Comparison of ENCODE assay signal across 10 cellular contexts in the genomic region with DNA sequence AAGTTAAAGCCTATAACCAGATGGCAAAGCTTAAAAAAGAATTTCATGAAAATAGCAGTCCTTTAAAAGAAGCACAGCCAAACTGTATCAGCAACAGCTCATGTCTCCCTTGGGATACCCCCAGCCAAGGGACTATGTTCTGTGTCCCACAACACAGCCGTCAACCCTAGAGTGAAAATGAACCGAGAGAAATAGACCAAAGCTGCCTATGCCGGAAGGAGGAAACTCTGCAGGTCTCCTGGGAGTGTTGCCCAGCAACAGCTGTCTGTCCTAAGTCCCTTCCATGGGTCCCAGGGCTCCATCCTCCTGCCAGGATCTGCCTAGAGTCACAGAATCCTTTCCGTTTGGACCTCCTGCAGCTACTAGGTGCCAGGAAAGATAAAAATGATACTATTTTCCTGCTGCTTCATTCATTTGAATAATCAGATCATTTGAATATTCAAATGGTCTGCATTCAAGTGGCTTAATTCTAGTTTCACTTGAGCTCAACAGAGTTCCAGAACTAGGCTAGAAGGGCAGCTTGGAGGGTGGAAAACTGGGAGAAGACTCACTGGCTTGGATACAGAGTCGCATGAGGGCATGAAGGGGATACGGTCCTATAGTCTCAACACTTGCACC. TPM values are rescaled to one million over a fixed set of nuclear protein-coding genes. Genes with fewer than 3 reads are reported as not detected.
DNase-seq lines count a peak whose midpoint lies in the region; ATAC-seq and TF ChIP-seq lines count a peak whose summit lies in the region.
"Had no signal": no experiment of that assay in that cellular context is flagged by ENCODE, and none has a peak within 500 bp of the region (broad histone marks: within the 10 kb centered on the region; RNA-seq: fewer than 3 reads in every experiment).

No MANE protein-coding gene starts in this region.

- intact Hi-C loops in mucosa of descending colon (cut with DNase I, micrococcal nuclease) = no loop called here
- intact Hi-C loops in PC-9 (cut with micrococcal nuclease; ENCODE audit: unreplicated experiment) = no loop called here

- H3K36me3 ChIP-seq in Karpas-422 (ENCODE audit: insufficient read depth, low read length) (peaks cover 68% of the 10 kb centered on the region), mucosa of descending colon (ENCODE audit: low read depth) (peaks cover 4% of the 10 kb centered on the region), PC-9 (ENCODE audit: low read depth) (no peaks in the 10 kb centered on the region)

- no peak overlapping the region for H2AFZ ChIP-seq in Karpas-422 (ENCODE audit: low read length)
- no peak overlapping the region for H2AFZ ChIP-seq in PC-9

- ATAC-seq in GM18861 (IDR thresholded peaks at IDR 0.05; ENCODE audit: unreplicated experiment) = peak; percentile 88
- ATAC-seq in GM21723 (IDR thresholded peaks at IDR 0.05; ENCODE audit: unreplicated experiment) = peak; percentile 79
- ATAC-seq in mucosa of descending colon = peak; percentile 34
- ATAC-seq in WTC11 = no peak

- peaks cover 5% of the 10 kb centered on the region; the same call in 1 of the 2 replicates for H3K36me3 Mint-ChIP-seq in WTC11

- no peaks in the 10 kb centered on the region for H3F3A ChIP-seq in PC-9 (ENCODE audit: insufficient read depth, low read depth)

- no peaks in the 10 kb centered on the region for H3K27me3 ChIP-seq in Karpas-422 (ENCODE audit: low read length)
- no peaks in the 10 kb centered on the region for H3K27me3 ChIP-seq in PC-9 (ENCODE audit: insufficient read depth, low read depth)

- peaks cover 70% of the 10 kb centered on the region for H3K4me1 ChIP-seq in Karpas-422 (ENCODE audit: low read length)
- H3K4me1 ChIP-seq in mucosa of descending colon (ENCODE audit: low read depth) = no peaks in the 10 kb centered on the region
- H3K4me1 ChIP-seq in PC-9 (replicated peaks; ENCODE audit: insufficient read depth) = no peaks in the 10 kb centered on the region

- no peaks in the 10 kb centered on the region for H3K27me3 Mint-ChIP-seq in WTC11 (ENCODE audit: low read depth)

- H3K9me3 Mint-ChIP-seq in WTC11 = no peaks in the 10 kb centered on the region
- H3K9me3 Mint-ChIP-seq: T-helper 1 cell treated with Interleukin-12 subunit alpha and Interleukin-12 subunit beta and Interleukin-4 antibody, amounts not matched to agents 30 μg/mL and 1 μg/mL, for 36 hours had no signal

- H3K9me2 ChIP-seq in Karpas-422 (replicated peaks; ENCODE audit: insufficient read depth, low read length) (no peaks in the 10 kb centered on the region), PC-9 (ENCODE audit: insufficient read depth) (no peaks in the 10 kb centered on the region)

- no peaks in the 10 kb centered on the region for H3K9me3 ChIP-seq in Karpas-422 (ENCODE audit: low read length)
- no peaks in the 10 kb centered on the region for H3K9me3 ChIP-seq in mucosa of descending colon
- H3K9me3 ChIP-seq in PC-9 (ENCODE audit: insufficient read depth, low read depth) = no peaks in the 10 kb centered on the region

- CTCF ChIA-PET in PC-9 (lab: Charles Lee) = no interaction called here
- CTCF ChIA-PET in WTC11 (lab: Charles Lee) = interaction anchor here (0.5 to 2.2 kb wide), 6 partner anchors 10 to 479 kb away, joined by 3 to 12 read pairs (median 3); no protein-coding TSS in a partner anchor

- peak overlapping the region; percentile 65 for H3K9ac ChIP-seq in Karpas-422 (ENCODE audit: low read length)

- POLR2A ChIA-PET in PC-9 (lab: Charles Lee; ENCODE audit: unreplicated experiment) = no interaction called here
- POLR2A ChIA-PET in WTC11 (lab: Charles Lee) = interaction anchor here (0.6 kb wide), 1 partner anchor 11 kb away, joined by 3 read pairs; no protein-coding TSS in a partner anchor

- H3K27ac Mint-ChIP-seq in WTC11 = no peak overlapping the region; the same call in 1 of the 2 replicates
- H3K27ac Mint-ChIP-seq: T-helper 1 cell treated with Interleukin-12 subunit alpha and Interleukin-12 subunit beta and Interleukin-4 antibody, amounts not matched to agents 30 μg/mL and 1 μg/mL, for 36 hours had no signal

- H3K4me2 ChIP-seq in Karpas-422 (ENCODE audit: low read depth, low read length, poor library complexity, severe bottlenecking) (peak overlapping the region; percentile 84), PC-9 (no peak overlapping the region)

- TF ChIP-seq CTCF in mucosa of descending colon (IDR thresholded peaks at IDR 0.05) (no peak), PC-9 (conservative IDR thresholded peaks at IDR 0.05) (no peak), WTC11 (IDR thresholded peaks at IDR 0.05) (no peak)

- H3K4me1 Mint-ChIP-seq in WTC11 = peaks cover 29% of the 10 kb centered on the region

- H3K27ac ChIP-seq in Karpas-422 (ENCODE audit: low read length) (peak overlapping the region; percentile 97), PC-9 (no peak overlapping the region), caudate nucleus (ENCODE audit: low read depth, low read length) (no peak overlapping the region)

- H3K79me2 ChIP-seq in Karpas-422 (ENCODE audit: low read length) = peaks cover 35% of the 10 kb centered on the region
- no peaks in the 10 kb centered on the region for H3K79me2 ChIP-seq in PC-9 (ENCODE audit: low read depth)

- H4K20me1 ChIP-seq in Karpas-422 (ENCODE audit: insufficient read depth, low read depth, low read length) (no peaks in the 10 kb centered on the region), PC-9 (ENCODE audit: insufficient read depth) (no peaks in the 10 kb centered on the region)

- H3K4me3 ChIP-seq in Karpas-422 (ENCODE audit: low read length) (peak overlapping the region; percentile 51), mucosa of descending colon (no peak overlapping the region), PC-9 (no peak overlapping the region)

- BruUV-seq in PC-9 (replicated peaks; lab: Mats Ljungman, UMichigan) = no TSS peak

- no peak overlapping the region for H3K4me3 Mint-ChIP-seq in WTC11
- H3K4me3 Mint-ChIP-seq: T-helper 1 cell treated with Interleukin-12 subunit alpha and Interleukin-12 subunit beta and Interleukin-4 antibody, amounts not matched to agents 30 μg/mL and 1 μg/mL, for 36 hours had no signal

- DNase-seq in Karpas-422 (peak; percentile 95), mucosa of descending colon (no peak), PC-9 (no peak), NCI-H2227 treated with DMSO at 0.1 percent for 48 hours (lab: John Stamatoyannopoulos, UW) (no peak), WTC11 (ENCODE audit: low spot score) (no peak), caudate nucleus (lab: John Stamatoyannopoulos, UW) (no peak)
- DNase-seq: H7 had no signal

TF ChIP-seq in WTC11, 78 proteins besides CTCF, POLR2A, EP300 and RAD21 (continues in another document):
- TF ChIP-seq ZNF532 (CRISPR knock-in tag; IDR thresholded peaks at IDR 0.05; ENCODE audit: borderline replicate concordance) (no peak), PRRX2 (CRISPR knock-in tag; IDR thresholded peaks at IDR 0.05) (no peak), ZNF219 (CRISPR knock-in tag; IDR thresholded peaks at IDR 0.05; ENCODE audit: borderline replicate concordance) (no peak), FOXJ3 (CRISPR knock-in tag; IDR thresholded peaks at IDR 0.05; ENCODE audit: borderline replicate concordance) (no peak), TEAD1 (CRISPR knock-in tag; IDR thresholded peaks at IDR 0.05) (no peak)
- TF ChIP-seq, protein P1, sequence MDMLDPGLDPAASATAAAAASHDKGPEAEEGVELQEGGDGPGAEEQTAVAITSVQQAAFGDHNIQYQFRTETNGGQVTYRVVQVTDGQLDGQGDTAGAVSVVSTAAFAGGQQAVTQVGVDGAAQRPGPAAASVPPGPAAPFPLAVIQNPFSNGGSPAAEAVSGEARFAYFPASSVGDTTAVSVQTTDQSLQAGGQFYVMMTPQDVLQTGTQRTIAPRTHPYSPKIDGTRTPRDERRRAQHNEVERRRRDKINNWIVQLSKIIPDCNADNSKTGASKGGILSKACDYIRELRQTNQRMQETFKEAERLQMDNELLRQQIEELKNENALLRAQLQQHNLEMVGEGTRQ (CRISPR knock-in tag; IDR thresholded peaks at IDR 0.05) = no peak

RNA-seq across cellular contexts. Expression of gene TRANK1, which starts 53.1 kb away (rescaled TPM):
- 83.4 and 123 TPM in 2 replicates for total RNA-seq in Karpas-422 (2014; rRNA removed; shearing (Covaris generic); ENCODE audit: low replicate concordance)
- total RNA-seq in mucosa of descending colon (100 to 1,000 TPM in 1 of 3 donors, 10 to 100 TPM in 2; 78.6 to 163 (median 97.3) TPM), PC-9 (2021) (8.9 and 12.1 TPM in 2 replicates), WTC11 (2021) (10.5 to 12.2 TPM (median 11.4 TPM) in 3 replicates)
